In genomic region chr3:187667526-187667925, GRCh38 we compare ENCODE assay signal across 32 cellular contexts. TPM values are rescaled to one million over a fixed set of nuclear protein-coding genes. Genes with fewer than 3 reads are reported as not detected.
DNase-seq lines count a peak whose midpoint lies in the region; ATAC-seq lines count a peak whose summit lies in the region.
"Had no signal": no experiment of that assay in that cellular context is flagged by ENCODE, and none has a peak within 500 bp of the region (broad histone marks: within the 10 kb centered on the region; RNA-seq: fewer than 3 reads in every experiment).

No MANE protein-coding gene starts in this region.

- no peak for ATAC-seq in HG03025 (IDR thresholded peaks at IDR 0.05; ENCODE audit: low FRiP score, unreplicated experiment)
- no peak for ATAC-seq in GM19324 (IDR thresholded peaks at IDR 0.05; ENCODE audit: low FRiP score, unreplicated experiment)
- ATAC-seq: HCT116; left colon; mucosa of descending colon; natural killer cell; Right ventricle myocardium inferior; sciatic nerve; stimulated activated naive CD8-positive, alpha-beta T cell treated with anti-CD3 and anti-CD28 coated beads, Interleukin-15, amount 100 ng/mL, for 72 hours had no signal

- DNase-seq in DMS153 (lab: John Stamatoyannopoulos, UW) (peak; percentile 79), NCI-H1092 treated with DMSO at 0.1 percent for 48 hours (lab: John Stamatoyannopoulos, UW) (peak; percentile 74), NCI-H2029 treated with DMSO at 0.1 percent for 48 hours (lab: John Stamatoyannopoulos, UW) (peak; percentile 42), NCI-H774 (lab: John Stamatoyannopoulos, UW) (peak; percentile 91), HT-29 (ENCODE audit: low spot score) (no peak)
- DNase-seq: activated CD4-positive, alpha-beta memory T cell treated with anti-CD3 and anti-CD28 coated beads, Interleukin-2, amount 10 ng/mL, durations not matched to agents 7 days and 5 days; activated CD8-positive, alpha-beta memory T cell treated with anti-CD3 and anti-CD28 coated beads, Interleukin-2, amount 50 U/mL, for 4 hours; activated naive CD4-positive, alpha-beta T cell treated with anti-CD3 and anti-CD28 coated beads for 36 hours; caudate nucleus; CD4-positive, alpha-beta memory T cell; cortex of kidney; DND-41; effector memory CD4-positive, alpha-beta T cell; GF-D8; hypothalamus; left colon; mammary epithelial cell; mucosa of descending colon; natural killer cell; NCI-H2227 treated with DMSO at 0.1 percent for 48 hours; NK-92 treated with Interleukin-12 subunit alpha and Interleukin-12 subunit beta, amount 100 ng/mL, for 24 hours; nucleus accumbens; stimulated activated CD4-positive, alpha-beta T cell treated with anti-CD3 and anti-CD28 coated beads, Interleukin-2, amount 100 ng/mL, for 48 hours; stimulated activated naive CD8-positive, alpha-beta T cell treated with anti-CD3 and anti-CD28 coated beads, Interleukin-15, amount 100 ng/mL, for 72 hours had no signal

RNA-seq across cellular contexts. Expression of gene SST, which starts 2.7 kb away (rescaled TPM):
- not detected in 2 replicates for total RNA-seq in HT-29 (2014; rRNA removed; shearing (Covaris generic))
- total RNA-seq: activated CD4-positive, alpha-beta memory T cell treated with anti-CD3 and anti-CD28 coated beads, Interleukin-2, amount 10 ng/mL, durations not matched to agents 7 days and 5 days; activated naive CD4-positive, alpha-beta T cell treated with anti-CD3 and anti-CD28 coated beads for 36 hours; CD4-positive, alpha-beta memory T cell; mammary epithelial cell; natural killer cell; Right ventricle myocardium inferior; sciatic nerve; thoracic aorta had no signal

RNA-seq across cellular contexts. Expression of gene RTP2, which starts 34.8 kb away (rescaled TPM):
- total RNA-seq in HT-29 (2014; rRNA removed; shearing (Covaris generic)), result not detected in 2 replicates
- total RNA-seq: activated CD4-positive, alpha-beta memory T cell treated with anti-CD3 and anti-CD28 coated beads, Interleukin-2, amount 10 ng/mL, durations not matched to agents 7 days and 5 days; activated naive CD4-positive, alpha-beta T cell treated with anti-CD3 and anti-CD28 coated beads for 36 hours; CD4-positive, alpha-beta memory T cell; left colon; mammary epithelial cell; mucosa of descending colon; natural killer cell; progenitor cell of endocrine pancreas; Right ventricle myocardium inferior; sciatic nerve; thoracic aorta; urinary bladder had no signal
